ENCODE assay signal across 11 cellular contexts in genomic region chr18:60649107-60649506, GRCh38.
DNase-seq lines count a peak whose midpoint lies in the region; ATAC-seq and TF ChIP-seq lines count a peak whose summit lies in the region.
"Had no signal": no experiment of that assay in that cellular context is flagged by ENCODE, and none has a peak within 500 bp of the region (broad histone marks: within the 10 kb centered on the region; RNA-seq: fewer than 3 reads in every experiment).

No MANE protein-coding gene starts in this region.

- no peaks in the 10 kb centered on the region for H3K9me3 ChIP-seq in right lobe of liver
- H3K9me3 ChIP-seq: A549, neutrophil had no signal

- H3K79me2 ChIP-seq in KMS-11 (ENCODE audit: insufficient read depth, low read depth), result no peaks in the 10 kb centered on the region

- intact Hi-C loops in right lobe of liver (cut with DNase I), result no loop called here

- WGBS in right lobe of liver (ENCODE audit: insufficient coverage, low coverage, low lambda C conversion rate, missing lambda C conversion rate), result 28% methylated on average over 5 of the region's 5 CpGs

- H3K27me3 ChIP-seq in KMS-11 (ENCODE audit: insufficient read depth, low read depth) (no peaks in the 10 kb centered on the region), right lobe of liver (no peaks in the 10 kb centered on the region)
- H3K27me3 ChIP-seq: neutrophil had no signal

- peak overlapping the region; percentile 55 for H3K4me2 ChIP-seq in KMS-11
- H3K4me2 ChIP-seq: A549 had no signal

- TF ChIP-seq POLR2A in right lobe of liver (IDR thresholded peaks at IDR 0.05), result no peak

- TF ChIP-seq CTCF in KMS-11 (conservative IDR thresholded peaks at IDR 0.05; ENCODE audit: low read depth, low read length), result no peak
- no peak for TF ChIP-seq CTCF in right lobe of liver (IDR thresholded peaks at IDR 0.05)

- DNase-seq in NCI-H146 (lab: John Stamatoyannopoulos, UW), result peak; percentile 60
- DNase-seq in NCI-H146 treated with DMSO at 0.1 percent for 48 hours (lab: John Stamatoyannopoulos, UW; ENCODE audit: unreplicated experiment), result no peak
- DNase-seq in pons (ENCODE audit: low spot score), result peak; percentile 75
- no peak for DNase-seq in cortex of kidney (lab: John Stamatoyannopoulos, UW)
- DNase-seq in right lobe of liver, result no peak
- no peak for DNase-seq in NCI-H128 (lab: John Stamatoyannopoulos, UW; ENCODE audit: unreplicated experiment)
- DNase-seq: GF-D8 had no signal

- H4K20me1 ChIP-seq in KMS-11 (ENCODE audit: insufficient read depth), result no peaks in the 10 kb centered on the region

- ATAC-seq in HG02852 (IDR thresholded peaks at IDR 0.05; ENCODE audit: unreplicated experiment) (peak; percentile 99), right lobe of liver (no peak)
- ATAC-seq: A549 had no signal

- 0 out of 2 replicates have a peak overlapping the region, but pooled peaks have one; percentile 1 for H3K9ac ChIP-seq in KMS-11

- H3K36me3 ChIP-seq in KMS-11 (ENCODE audit: insufficient read depth) (no peaks in the 10 kb centered on the region), right lobe of liver (no peaks in the 10 kb centered on the region)
- H3K36me3 ChIP-seq: neutrophil had no signal

- H3K27ac ChIP-seq in KMS-11 (peak overlapping the region; percentile 31; the same call in 1 of the 2 replicates), right lobe of liver (no peak overlapping the region)
- H3K27ac ChIP-seq: A549, neutrophil had no signal

- H3K4me3 ChIP-seq in KMS-11 (IDR thresholded peaks at IDR 0.05; ENCODE audit: insufficient read depth, low read depth, low read length) (no peak overlapping the region), right lobe of liver (no peak overlapping the region)
- H3K4me3 ChIP-seq: A549 had no signal

- H2AFZ ChIP-seq in KMS-11 (ENCODE audit: low read depth), result no peak overlapping the region

- H3K4me1 ChIP-seq in KMS-11 (ENCODE audit: low read depth, poor library complexity, severe bottlenecking) (peaks cover 26% of the 10 kb centered on the region), right lobe of liver (no peaks in the 10 kb centered on the region)
- H3K4me1 ChIP-seq: A549 had no signal

Comparison
In these comparisons a context has a peak if more than half of its experiments do, and no peak if none do; other contexts are left out.
1. DNase-seq: peak in NCI-H146 (single experiment) and pons (single experiment); none in NCI-H146 treated with DMSO at 0.1 percent for 48 hours (single experiment), cortex of kidney (single experiment), right lobe of liver (0 of 3) and NCI-H128 (single experiment).